In genomic region chr20:49392745-49393144, GRCh38 we compare ENCODE assay signal across 16 cellular contexts.
"Had no signal": no experiment of that assay in that cellular context is flagged by ENCODE, and none has a peak within 500 bp of the region (broad histone marks: within the 10 kb centered on the region; RNA-seq: fewer than 3 reads in every experiment).

No MANE protein-coding gene starts in this region.

- H3K9me3 Mint-ChIP-seq: activated CD8-positive, alpha-beta T cell treated with anti-CD3 and anti-CD28 coated beads for 36 hours; activated naive CD8-positive, alpha-beta T cell treated with anti-CD3 and anti-CD28 coated beads, Interleukin-2, amount 10 ng/mL, durations not matched to agents 7 days and 5 days; activated T-cell treated with anti-CD3 and anti-CD28 coated beads, Interleukin-2, amount 50 U/mL, for 72 hours; naive thymus-derived CD8-positive, alpha-beta T cell; stimulated activated naive CD8-positive, alpha-beta T cell treated with anti-CD3 and anti-CD28 coated beads, Interleukin-15, amount 100 ng/mL, for 72 hours had no signal

- H3K4me1 Mint-ChIP-seq: activated CD4-positive, alpha-beta T cell treated with anti-CD3 and anti-CD28 coated beads for 36 hours; activated naive CD8-positive, alpha-beta T cell treated with anti-CD3 and anti-CD28 coated beads, Interleukin-2, amount 10 ng/mL, durations not matched to agents 7 days and 5 days; stimulated activated naive CD8-positive, alpha-beta T cell treated with anti-CD3 and anti-CD28 coated beads, Interleukin-15, amount 100 ng/mL, for 72 hours had no signal

- H3K27ac ChIP-seq: neutrophil, skin epidermis, thoracic aorta, WERI-Rb-1 had no signal

- H3K9me3 ChIP-seq: heart left ventricle, neutrophil, thoracic aorta had no signal

- DNase-seq: activated CD4-positive, alpha-beta T cell treated with anti-CD3 and anti-CD28 coated beads for 36 hours; activated CD8-positive, alpha-beta memory T cell treated with anti-CD3 and anti-CD28 coated beads, Interleukin-2, amount 50 U/mL, for 4 hours; activated CD8-positive, alpha-beta T cell treated with anti-CD3 and anti-CD28 coated beads for 36 hours; activated gamma-delta T cell treated with Interleukin-2 at 50 U/mL for 16 hours; activated naive CD8-positive, alpha-beta T cell treated with anti-CD3 and anti-CD28 coated beads, Interleukin-2, amount 10 ng/mL, durations not matched to agents 7 days and 5 days; activated T-cell treated with anti-CD3 and anti-CD28 coated beads, Interleukin-2, amount 50 U/mL, for 72 hours; aorta; foreskin melanocyte; heart left ventricle; naive thymus-derived CD8-positive, alpha-beta T cell; stimulated activated CD4-positive, alpha-beta T cell treated with anti-CD3 and anti-CD28 coated beads, Interleukin-4, amount 100 ng/mL, for 4 hours; stimulated activated naive CD8-positive, alpha-beta T cell treated with anti-CD3 and anti-CD28 coated beads, Interleukin-15, amount 100 ng/mL, for 72 hours; WERI-Rb-1 had no signal

- H3K36me3 ChIP-seq: heart left ventricle, neutrophil, thoracic aorta had no signal

- H3K36me3 Mint-ChIP-seq: activated naive CD8-positive, alpha-beta T cell treated with anti-CD3 and anti-CD28 coated beads, Interleukin-2, amount 10 ng/mL, durations not matched to agents 7 days and 5 days; naive thymus-derived CD8-positive, alpha-beta T cell had no signal

- H3K27me3 ChIP-seq: heart left ventricle had no signal

- ATAC-seq: activated CD4-positive, alpha-beta T cell treated with anti-CD3 and anti-CD28 coated beads for 36 hours; activated CD8-positive, alpha-beta T cell treated with anti-CD3 and anti-CD28 coated beads for 36 hours; activated T-cell treated with anti-CD3 and anti-CD28 coated beads, Interleukin-2, amount 50 U/mL, for 72 hours; heart left ventricle; naive thymus-derived CD8-positive, alpha-beta T cell; stimulated activated naive CD8-positive, alpha-beta T cell treated with anti-CD3 and anti-CD28 coated beads, Interleukin-15, amount 100 ng/mL, for 72 hours had no signal

- H3K27ac Mint-ChIP-seq: activated CD4-positive, alpha-beta T cell treated with anti-CD3 and anti-CD28 coated beads for 36 hours; activated CD8-positive, alpha-beta T cell treated with anti-CD3 and anti-CD28 coated beads for 36 hours; activated naive CD8-positive, alpha-beta T cell treated with anti-CD3 and anti-CD28 coated beads, Interleukin-2, amount 10 ng/mL, durations not matched to agents 7 days and 5 days; activated T-cell treated with anti-CD3 and anti-CD28 coated beads, Interleukin-2, amount 50 U/mL, for 72 hours; stimulated activated naive CD8-positive, alpha-beta T cell treated with anti-CD3 and anti-CD28 coated beads, Interleukin-15, amount 100 ng/mL, for 72 hours had no signal

- H3K4me3 Mint-ChIP-seq: activated CD4-positive, alpha-beta T cell treated with anti-CD3 and anti-CD28 coated beads for 36 hours; activated CD8-positive, alpha-beta T cell treated with anti-CD3 and anti-CD28 coated beads for 36 hours; activated naive CD8-positive, alpha-beta T cell treated with anti-CD3 and anti-CD28 coated beads, Interleukin-2, amount 10 ng/mL, durations not matched to agents 7 days and 5 days; activated T-cell treated with anti-CD3 and anti-CD28 coated beads, Interleukin-2, amount 50 U/mL, for 72 hours; naive thymus-derived CD8-positive, alpha-beta T cell; stimulated activated naive CD8-positive, alpha-beta T cell treated with anti-CD3 and anti-CD28 coated beads, Interleukin-15, amount 100 ng/mL, for 72 hours had no signal

- H3K4me3 ChIP-seq: heart left ventricle, skin epidermis, thoracic aorta had no signal
